1 cellular context compared by ENCODE assay signal in the genomic region with DNA sequence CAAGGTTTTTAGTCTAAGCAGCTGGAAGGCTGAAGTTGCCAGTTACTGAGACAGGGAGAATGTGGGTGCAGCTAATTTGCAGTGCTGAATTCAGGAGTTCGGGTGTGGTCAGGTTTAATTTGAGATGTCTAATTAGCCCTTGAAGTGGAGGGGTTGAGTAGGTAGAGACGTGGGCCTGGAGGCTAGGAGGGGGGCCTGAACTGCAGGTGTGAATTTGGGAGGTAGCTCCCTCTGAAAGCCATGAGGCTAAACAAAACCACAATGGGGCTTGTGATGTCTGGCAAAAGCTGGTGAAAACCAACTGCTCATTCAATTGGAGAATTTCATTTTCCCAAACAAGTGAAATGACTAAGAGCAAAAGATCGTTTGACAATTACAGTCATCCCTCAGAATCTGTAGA.
TF ChIP-seq lines count a peak whose summit lies in the region.

No MANE protein-coding gene starts in this region.

TF ChIP-seq in GM12878, 131 proteins besides CTCF, POLR2A, EP300 and RAD21 (continued from another document):
- TF ChIP-seq, protein P1, sequence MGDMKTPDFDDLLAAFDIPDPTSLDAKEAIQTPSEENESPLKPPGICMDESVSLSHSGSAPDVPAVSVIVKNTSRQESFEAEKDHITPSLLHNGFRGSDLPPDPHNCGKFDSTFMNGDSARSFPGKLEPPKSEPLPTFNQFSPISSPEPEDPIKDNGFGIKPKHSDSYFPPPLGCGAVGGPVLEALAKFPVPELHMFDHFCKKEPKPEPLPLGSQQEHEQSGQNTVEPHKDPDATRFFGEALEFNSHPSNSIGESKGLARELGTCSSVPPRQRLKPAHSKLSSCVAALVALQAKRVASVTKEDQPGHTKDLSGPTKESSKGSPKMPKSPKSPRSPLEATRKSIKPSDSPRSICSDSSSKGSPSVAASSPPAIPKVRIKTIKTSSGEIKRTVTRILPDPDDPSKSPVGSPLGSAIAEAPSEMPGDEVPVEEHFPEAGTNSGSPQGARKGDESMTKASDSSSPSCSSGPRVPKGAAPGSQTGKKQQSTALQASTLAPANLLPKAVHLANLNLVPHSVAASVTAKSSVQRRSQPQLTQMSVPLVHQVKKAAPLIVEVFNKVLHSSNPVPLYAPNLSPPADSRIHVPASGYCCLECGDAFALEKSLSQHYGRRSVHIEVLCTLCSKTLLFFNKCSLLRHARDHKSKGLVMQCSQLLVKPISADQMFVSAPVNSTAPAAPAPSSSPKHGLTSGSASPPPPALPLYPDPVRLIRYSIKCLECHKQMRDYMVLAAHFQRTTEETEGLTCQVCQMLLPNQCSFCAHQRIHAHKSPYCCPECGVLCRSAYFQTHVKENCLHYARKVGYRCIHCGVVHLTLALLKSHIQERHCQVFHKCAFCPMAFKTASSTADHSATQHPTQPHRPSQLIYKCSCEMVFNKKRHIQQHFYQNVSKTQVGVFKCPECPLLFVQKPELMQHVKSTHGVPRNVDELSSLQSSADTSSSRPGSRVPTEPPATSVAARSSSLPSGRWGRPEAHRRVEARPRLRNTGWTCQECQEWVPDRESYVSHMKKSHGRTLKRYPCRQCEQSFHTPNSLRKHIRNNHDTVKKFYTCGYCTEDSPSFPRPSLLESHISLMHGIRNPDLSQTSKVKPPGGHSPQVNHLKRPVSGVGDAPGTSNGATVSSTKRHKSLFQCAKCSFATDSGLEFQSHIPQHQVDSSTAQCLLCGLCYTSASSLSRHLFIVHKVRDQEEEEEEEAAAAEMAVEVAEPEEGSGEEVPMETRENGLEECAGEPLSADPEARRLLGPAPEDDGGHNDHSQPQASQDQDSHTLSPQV (IDR thresholded peaks at IDR 0.05) = no peak
- TF ChIP-seq DPF2 (IDR thresholded peaks at IDR 0.05) (peak; percentile 77), MEF2B (IDR thresholded peaks at IDR 0.05; ENCODE audit: partially characterized antibody, poor library complexity, severe bottlenecking) (peak; percentile 20), BHLHE40 (IDR thresholded peaks at IDR 0.05; ENCODE audit: borderline replicate concordance in 1 of 2, low read depth in 2 of 2, low read length in 1 of 2) (peak in 1 of 2 experiments; percentile 16; a peak in 1 of 4 replicates), IKZF2 (IDR thresholded peaks at IDR 0.05) (peak; percentile 66 to 77), BCL11A (IDR thresholded peaks at IDR 0.05; ENCODE audit: low read depth, low read length) (peak; percentile 31; the same call in 1 of the 2 replicates), GATAD2B (conservative IDR thresholded peaks at IDR 0.05; ENCODE audit: low read depth) (peak; percentile 46; the same call in 1 of the 2 replicates)
- TF ChIP-seq, protein P2, sequence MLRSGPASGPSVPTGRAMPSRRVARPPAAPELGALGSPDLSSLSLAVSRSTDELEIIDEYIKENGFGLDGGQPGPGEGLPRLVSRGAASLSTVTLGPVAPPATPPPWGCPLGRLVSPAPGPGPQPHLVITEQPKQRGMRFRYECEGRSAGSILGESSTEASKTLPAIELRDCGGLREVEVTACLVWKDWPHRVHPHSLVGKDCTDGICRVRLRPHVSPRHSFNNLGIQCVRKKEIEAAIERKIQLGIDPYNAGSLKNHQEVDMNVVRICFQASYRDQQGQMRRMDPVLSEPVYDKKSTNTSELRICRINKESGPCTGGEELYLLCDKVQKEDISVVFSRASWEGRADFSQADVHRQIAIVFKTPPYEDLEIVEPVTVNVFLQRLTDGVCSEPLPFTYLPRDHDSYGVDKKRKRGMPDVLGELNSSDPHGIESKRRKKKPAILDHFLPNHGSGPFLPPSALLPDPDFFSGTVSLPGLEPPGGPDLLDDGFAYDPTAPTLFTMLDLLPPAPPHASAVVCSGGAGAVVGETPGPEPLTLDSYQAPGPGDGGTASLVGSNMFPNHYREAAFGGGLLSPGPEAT (IDR thresholded peaks at IDR 0.05; ENCODE audit: low read depth) = peak; percentile 34; the same call in 1 of the 2 replicates
